In the genomic region with DNA sequence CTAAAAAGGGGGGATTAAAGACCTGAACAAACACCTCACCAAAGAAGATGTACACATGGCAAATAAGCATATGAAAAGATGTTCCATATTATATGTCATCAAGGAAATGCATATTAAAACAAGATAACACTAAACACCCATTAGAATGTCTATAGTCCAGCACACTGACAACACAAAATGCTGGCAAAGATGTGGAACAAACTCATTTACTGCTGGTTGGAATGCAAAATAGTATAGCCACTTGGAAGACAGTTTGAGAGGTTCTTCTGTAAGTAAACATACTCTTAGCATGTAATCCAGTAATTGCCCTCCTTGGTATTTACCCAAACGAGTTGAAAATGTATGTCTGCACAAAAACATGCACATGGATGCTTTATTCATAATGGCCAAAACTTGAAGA, we compare ENCODE assay signal across 31 cellular contexts.
"Had no signal": no experiment of that assay in that cellular context is flagged by ENCODE, and none has a peak within 500 bp of the region (broad histone marks: within the 10 kb centered on the region; RNA-seq: fewer than 3 reads in every experiment).

No MANE protein-coding gene starts in this region.

- H3K36me3 ChIP-seq: adrenal gland, breast epithelium, cardiac muscle cell, colonic mucosa had no signal

- H3K4me1 ChIP-seq: breast epithelium, colonic mucosa had no signal

- H3K27ac Mint-ChIP-seq: activated CD4-positive, alpha-beta memory T cell treated with anti-CD3 and anti-CD28 coated beads for 36 hours; activated CD4-positive, alpha-beta T cell treated with anti-CD3 and anti-CD28 coated beads for 36 hours; activated CD4-positive, alpha-beta T cell treated with anti-CD3 and anti-CD28 coated beads, Interleukin-2, amount 10 ng/mL, durations not matched to agents 24 days and 14 days; activated CD8-positive, alpha-beta memory T cell treated with anti-CD3 and anti-CD28 coated beads, Interleukin-2, amount 10 ng/mL, durations not matched to agents 7 days and 5 days; activated CD8-positive, alpha-beta T cell treated with anti-CD3 and anti-CD28 coated beads, Interleukin-2, amount 10 ng/mL, durations not matched to agents 7 days and 5 days; activated naive CD4-positive, alpha-beta T cell treated with anti-CD3 and anti-CD28 coated beads for 36 hours; activated naive CD4-positive, alpha-beta T cell treated with anti-CD3 and anti-CD28 coated beads, Interleukin-2, amount 50 U/mL, for 24 hours; activated naive CD8-positive, alpha-beta T cell treated with anti-CD3 and anti-CD28 coated beads for 36 hours; activated naive CD8-positive, alpha-beta T cell treated with anti-CD3 and anti-CD28 coated beads, Interleukin-2, amount 50 U/mL, for 24 hours; activated T-helper 1 cell treated with anti-CD3 and anti-CD28 coated beads, Interleukin-12 subunit alpha, Interleukin-12 subunit beta, Interleukin-2, Interleukin-4 antibody, amounts not matched to agents 30 ng/mL and 10 ng/mL and 1 ng/mL, durations not matched to agents 14 hours and 24 hours and 36 hours; activated T-helper 2 cell treated with anti-CD3 and anti-CD28 coated beads, Interferon-gamma antibody, Interleukin-2, Interleukin-4, amounts not matched to agents 10 μg/mL and 5 μg/mL and 100 μg/mL, durations not matched to agents 14 hours and 24 hours and 36 hours; brain had no signal

- H3K4me3 Mint-ChIP-seq: activated CD4-positive, alpha-beta memory T cell treated with anti-CD3 and anti-CD28 coated beads for 36 hours; activated CD4-positive, alpha-beta T cell treated with anti-CD3 and anti-CD28 coated beads for 36 hours; activated CD4-positive, alpha-beta T cell treated with anti-CD3 and anti-CD28 coated beads, Interleukin-2, amount 10 ng/mL, durations not matched to agents 24 days and 14 days; activated CD8-positive, alpha-beta memory T cell treated with anti-CD3 and anti-CD28 coated beads, Interleukin-2, amount 10 ng/mL, durations not matched to agents 7 days and 5 days; activated CD8-positive, alpha-beta T cell treated with anti-CD3 and anti-CD28 coated beads, Interleukin-2, amount 10 ng/mL, durations not matched to agents 7 days and 5 days; activated naive CD4-positive, alpha-beta T cell treated with anti-CD3 and anti-CD28 coated beads for 36 hours; activated naive CD4-positive, alpha-beta T cell treated with anti-CD3 and anti-CD28 coated beads, Interleukin-2, amount 50 U/mL, for 24 hours; activated naive CD8-positive, alpha-beta T cell treated with anti-CD3 and anti-CD28 coated beads for 36 hours; activated naive CD8-positive, alpha-beta T cell treated with anti-CD3 and anti-CD28 coated beads, Interleukin-2, amount 50 U/mL, for 24 hours; activated T-helper 1 cell treated with anti-CD3 and anti-CD28 coated beads, Interleukin-12 subunit alpha, Interleukin-12 subunit beta, Interleukin-2, Interleukin-4 antibody, amounts not matched to agents 30 ng/mL and 10 ng/mL and 1 ng/mL, durations not matched to agents 14 hours and 24 hours and 36 hours; brain had no signal

- DNase-seq: activated CD4-positive, alpha-beta memory T cell treated with anti-CD3 and anti-CD28 coated beads for 36 hours; activated CD4-positive, alpha-beta T cell treated with anti-CD3 and anti-CD28 coated beads for 36 hours; activated CD4-positive, alpha-beta T cell treated with anti-CD3 and anti-CD28 coated beads, Interleukin-2, amount 10 ng/mL, durations not matched to agents 24 days and 14 days; activated CD4-positive, CD25-positive, alpha-beta regulatory T cell; activated CD4-positive, CD25-positive, alpha-beta regulatory T cell treated with anti-CD3 and anti-CD28 coated beads, Interleukin-2, amount 50 U/mL, for 72 hours; activated CD8-positive, alpha-beta memory T cell treated with anti-CD3 and anti-CD28 coated beads, Interleukin-2, amount 10 ng/mL, durations not matched to agents 7 days and 5 days; activated CD8-positive, alpha-beta memory T cell treated with anti-CD3 and anti-CD28 coated beads, Interleukin-2, amount 50 U/mL, for 4 hours; activated CD8-positive, alpha-beta T cell treated with anti-CD3 and anti-CD28 coated beads, Interleukin-2, amount 10 ng/mL, durations not matched to agents 7 days and 5 days; activated effector memory CD4-positive, alpha-beta T cell treated with anti-CD3 and anti-CD28 coated beads, Interleukin-2, amount 50 U/mL, for 16 hours; activated naive CD4-positive, alpha-beta T cell treated with anti-CD3 and anti-CD28 coated beads for 36 hours; activated naive CD8-positive, alpha-beta T cell treated with anti-CD3 and anti-CD28 coated beads for 36 hours; activated naive CD8-positive, alpha-beta T cell treated with anti-CD3 and anti-CD28 coated beads, Interleukin-2, amount 50 U/mL, for 24 hours; activated T-cell treated with anti-CD3 and anti-CD28 coated beads, Interleukin-2, amount 50 U/mL, for 1 hour; activated T-cell treated with anti-CD3 and anti-CD28 coated beads, Interleukin-2, amount 50 U/mL, for 48 hours; adrenal gland; amygdala; aorta; central memory CD4-positive, alpha-beta T cell; cerebellar nuclear complex; colonic mucosa; effector CD8-positive, alpha-beta T cell; foreskin fibroblast; head of caudate nucleus; T-helper 2 cell had no signal

- H3K27ac ChIP-seq: adrenal gland, breast epithelium, cardiac muscle cell, colonic mucosa had no signal

- H3K9me3 Mint-ChIP-seq: activated naive CD4-positive, alpha-beta T cell treated with anti-CD3 and anti-CD28 coated beads, Interleukin-2, amount 50 U/mL, for 24 hours had no signal

- H3K4me3 ChIP-seq: adrenal gland, breast epithelium, cardiac muscle cell, colonic mucosa had no signal

- H3K4me1 Mint-ChIP-seq: activated CD4-positive, alpha-beta T cell treated with anti-CD3 and anti-CD28 coated beads for 36 hours; activated CD4-positive, alpha-beta T cell treated with anti-CD3 and anti-CD28 coated beads, Interleukin-2, amount 10 ng/mL, durations not matched to agents 24 days and 14 days; activated CD8-positive, alpha-beta memory T cell treated with anti-CD3 and anti-CD28 coated beads, Interleukin-2, amount 10 ng/mL, durations not matched to agents 7 days and 5 days; activated naive CD4-positive, alpha-beta T cell treated with anti-CD3 and anti-CD28 coated beads, Interleukin-2, amount 50 U/mL, for 24 hours; activated naive CD8-positive, alpha-beta T cell treated with anti-CD3 and anti-CD28 coated beads for 36 hours; activated naive CD8-positive, alpha-beta T cell treated with anti-CD3 and anti-CD28 coated beads, Interleukin-2, amount 50 U/mL, for 24 hours; brain had no signal

- H3K27me3 ChIP-seq: adrenal gland, breast epithelium, cardiac muscle cell, colonic mucosa had no signal

- H3K27me3 Mint-ChIP-seq: activated CD4-positive, alpha-beta memory T cell treated with anti-CD3 and anti-CD28 coated beads for 36 hours; activated CD4-positive, alpha-beta T cell treated with anti-CD3 and anti-CD28 coated beads for 36 hours; activated CD4-positive, alpha-beta T cell treated with anti-CD3 and anti-CD28 coated beads, Interleukin-2, amount 10 ng/mL, durations not matched to agents 24 days and 14 days; activated CD8-positive, alpha-beta memory T cell treated with anti-CD3 and anti-CD28 coated beads, Interleukin-2, amount 10 ng/mL, durations not matched to agents 7 days and 5 days; activated naive CD4-positive, alpha-beta T cell treated with anti-CD3 and anti-CD28 coated beads, Interleukin-2, amount 50 U/mL, for 24 hours; activated naive CD8-positive, alpha-beta T cell treated with anti-CD3 and anti-CD28 coated beads for 36 hours; activated naive CD8-positive, alpha-beta T cell treated with anti-CD3 and anti-CD28 coated beads, Interleukin-2, amount 50 U/mL, for 24 hours had no signal

- ATAC-seq: activated CD4-positive, alpha-beta T cell treated with anti-CD3 and anti-CD28 coated beads for 36 hours; activated CD8-positive, alpha-beta memory T cell treated with anti-CD3 and anti-CD28 coated beads, Interleukin-2, amount 10 ng/mL, durations not matched to agents 7 days and 5 days; activated CD8-positive, alpha-beta T cell treated with anti-CD3 and anti-CD28 coated beads, Interleukin-2, amount 10 ng/mL, durations not matched to agents 7 days and 5 days; activated naive CD8-positive, alpha-beta T cell treated with anti-CD3 and anti-CD28 coated beads, Interleukin-2, amount 50 U/mL, for 24 hours; esophagus mucosa had no signal

- H3K9me3 ChIP-seq: adrenal gland, colonic mucosa had no signal

- H3K36me3 Mint-ChIP-seq: activated naive CD8-positive, alpha-beta T cell treated with anti-CD3 and anti-CD28 coated beads for 36 hours had no signal
